Comparison of ENCODE assay signal across 8 cellular contexts in the genomic region with DNA sequence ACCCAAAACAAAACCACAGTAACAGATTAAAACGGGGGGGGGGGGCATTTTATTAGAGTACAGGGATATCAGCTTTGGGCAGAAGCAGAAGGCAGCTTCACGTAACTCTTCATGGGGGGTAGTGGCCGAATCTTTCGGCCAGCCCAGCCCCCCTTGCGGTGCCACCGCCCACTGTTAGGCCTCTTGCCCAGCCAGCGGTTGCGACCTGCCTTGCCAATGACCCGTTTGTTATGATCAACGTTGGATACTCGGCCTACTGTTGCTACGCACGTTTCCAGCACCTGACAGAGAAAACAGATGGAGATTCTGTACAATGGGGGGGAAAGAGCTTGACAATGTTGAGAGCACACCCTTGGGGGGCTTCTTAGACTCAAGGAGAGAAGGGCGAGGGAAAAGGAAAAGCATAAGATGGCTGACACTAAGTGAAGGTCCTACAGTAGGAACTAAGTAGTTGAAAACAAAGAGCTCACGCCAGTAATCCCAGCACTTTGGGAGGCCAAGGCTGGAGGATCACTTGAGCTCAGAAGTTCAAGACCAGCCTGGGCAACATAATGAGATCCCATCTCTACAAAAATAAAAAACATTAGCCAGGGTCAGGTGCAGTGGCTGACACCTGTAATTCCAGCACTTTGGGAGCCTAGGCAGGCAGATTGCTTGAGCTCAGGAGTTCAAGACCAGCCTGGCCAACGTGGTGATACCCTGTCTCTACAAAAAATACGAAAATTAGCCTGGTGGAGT. TPM values are rescaled to one million over a fixed set of nuclear protein-coding genes. Genes with fewer than 3 reads are reported as not detected.
DNase-seq lines count a peak whose midpoint lies in the region; ATAC-seq, FAIRE-seq and TF ChIP-seq lines count a peak whose summit lies in the region.

No MANE protein-coding gene starts in this region.

- H3K4me1 Mint-ChIP-seq in memory B cell: peaks cover 37% of the 10 kb centered on the region

- H3K4me3 Mint-ChIP-seq in memory B cell: peak overlapping the region; percentile 97

- CTCF ChIA-PET in K562 (lab: Yijun Ruan, JAX; ENCODE audit: low intra/inter-chr PET ratio): no interaction called here

- H3K9me1 ChIP-seq in K562 (ENCODE audit: control insufficient read depth, insufficient read depth, low read length): peaks cover 9% of the 10 kb centered on the region

- H3K4me2 ChIP-seq in K562 (ENCODE audit: insufficient read depth, low read length): peak overlapping the region; percentile 93

- peak overlapping the region; percentile 96 for H3K27ac Mint-ChIP-seq in memory B cell

- ATAC-seq in Right ventricle myocardium superior (ENCODE audit: poor library complexity) (no peak), K562 (no peak), memory B cell (ENCODE audit: low read depth) (no peak), upper lobe of right lung (no peak), HG03097 (IDR thresholded peaks at IDR 0.05; ENCODE audit: low FRiP score, unreplicated experiment) (no peak)

- H3K9me3 Mint-ChIP-seq in memory B cell: no peaks in the 10 kb centered on the region

- FAIRE-seq in K562 (lab: Jason Lieb, UNC): no peak

- H2AFZ ChIP-seq in K562 (ENCODE audit: low read depth, low read length): peak overlapping the region; percentile 78; the same call in 1 of the 2 replicates

- H3K9ac ChIP-seq in K562 (ENCODE audit: insufficient read depth in 1 of 2, low read depth in 2 of 2, low read length in 2 of 2): peak overlapping the region; percentile 77 to 97

- H4K20me1 ChIP-seq in K562 (replicated peaks; ENCODE audit: control insufficient read depth, insufficient read depth, low read length): no peaks in the 10 kb centered on the region

- H3K36me3 Mint-ChIP-seq in memory B cell: peaks cover 13% of the 10 kb centered on the region

- DNase-seq in cardiac muscle cell (ENCODE audit: low read depth in 1 of 2, low spot score in 1 of 2): no peak
- no peak for DNase-seq in Right ventricle myocardium superior
- no peak for DNase-seq in K562 (ENCODE audit: extremely low read depth in 1 of 4, low spot score in 3 of 4)
- no peak for DNase-seq in memory B cell (ENCODE audit: low spot score in 2 of 2)
- no peak for DNase-seq in upper lobe of right lung
- DNase-seq in NCI-H128 (lab: John Stamatoyannopoulos, UW; ENCODE audit: unreplicated experiment): no peak
- no peak for DNase-seq in cerebellum (ENCODE audit: low spot score)

- no peak for TF ChIP-seq RAD21 in K562 (CRISPR knock-in tag; conservative IDR thresholded peaks at IDR 0.05 in 1 of 2, IDR thresholded peaks at IDR 0.05 in 1 of 2)

- no peaks in the 10 kb centered on the region for H3K27me3 Mint-ChIP-seq in memory B cell

- H3K79me2 ChIP-seq in K562 (ENCODE audit: control insufficient read depth, insufficient read depth, low read length): peaks cover 42% of the 10 kb centered on the region

- TF ChIP-seq EP300 in K562 (IDR thresholded peaks at IDR 0.05; ENCODE audit: low read length): no peak

- TF ChIP-seq POLR2A in K562 (conservative IDR thresholded peaks at IDR 0.05): no peak

- peaks cover 16% of the 10 kb centered on the region for H3K4me1 ChIP-seq in cardiac muscle cell (ENCODE audit: low read depth)
- H3K4me1 ChIP-seq in K562 (replicated peaks in 1 of 2; ENCODE audit: control insufficient read depth in 2 of 2, insufficient read depth in 2 of 2, low read length in 2 of 2): peaks cover 27 to 29% of the 10 kb centered on the region in 2 experiments
- H3K4me1 ChIP-seq in upper lobe of right lung: peaks cover 29% of the 10 kb centered on the region

- WGBS in K562 (ENCODE audit: insufficient coverage, low coverage, missing lambda C conversion rate): 75% methylated on average over 16 of the region's 17 CpGs

- H3K36me3 ChIP-seq in cardiac muscle cell: peaks cover 12% of the 10 kb centered on the region
- peaks cover 72% of the 10 kb centered on the region for H3K36me3 ChIP-seq in K562 (ENCODE audit: control insufficient read depth, insufficient read depth, low read length)
- peaks cover 36% of the 10 kb centered on the region for H3K36me3 ChIP-seq in upper lobe of right lung

- H3K9me3 ChIP-seq in cardiac muscle cell (ENCODE audit: low read depth) (no peaks in the 10 kb centered on the region), K562 (replicated peaks; ENCODE audit: control insufficient read depth, insufficient read depth, low read depth, low read length) (no peaks in the 10 kb centered on the region), upper lobe of right lung (no peaks in the 10 kb centered on the region)

- intact Hi-C loops in Right ventricle myocardium superior (cut with DNase I) (no loop called here), K562 (cut with micrococcal nuclease) (no loop called here), upper lobe of right lung (cut with DNase I) (no loop called here)

- no peaks in the 10 kb centered on the region for H3K27me3 ChIP-seq in cardiac muscle cell
- no peaks in the 10 kb centered on the region for H3K27me3 ChIP-seq in K562 (ENCODE audit: control insufficient read depth in 2 of 2, insufficient read depth in 2 of 2, low read length in 2 of 2)
- no peaks in the 10 kb centered on the region for H3K27me3 ChIP-seq in upper lobe of right lung

- no peak for TF ChIP-seq CTCF in cardiac muscle cell (IDR thresholded peaks at IDR 0.05; ENCODE audit: low read depth, low read length)
- TF ChIP-seq CTCF in K562 (IDR thresholded peaks at IDR 0.05 in 2 of 3, conservative IDR thresholded peaks at IDR 0.05 in 1 of 3; ENCODE audit: insufficient read depth in 2 of 3, low read depth in 1 of 3, low read length in 3 of 3): no peak
- no peak for TF ChIP-seq CTCF in upper lobe of right lung (IDR thresholded peaks at IDR 0.05)

- H3K4me3 ChIP-seq in cardiac muscle cell: peak overlapping the region; percentile 50
- H3K4me3 ChIP-seq in K562: peak overlapping the region; percentile 73
- H3K4me3 ChIP-seq in upper lobe of right lung: peak overlapping the region; percentile 84

- TSS peak; percentile 85 for BruUV-seq in K562 (replicated peaks; lab: Mats Ljungman, UMichigan)

- H3K27ac ChIP-seq in cardiac muscle cell: peak overlapping the region; percentile 90
- peak overlapping the region; percentile 95 for H3K27ac ChIP-seq in K562 (ENCODE audit: extremely low read depth, low read depth, low read length)
- H3K27ac ChIP-seq in upper lobe of right lung: peak overlapping the region; percentile 96

- in situ Hi-C loops in K562 (cut with MboI): no loop called here

- POLR2A ChIA-PET in K562 (lab: Yijun Ruan, JAX): interaction anchor here (0.5 to 3.2 kb wide), 30 partner anchors 10 to 1026 kb away, joined by 3 to 22 read pairs (median 4); a partner anchor contains a TSS

RNA-seq across cellular contexts. Expression of a gene that starts 0.7 kb away (rescaled TPM):
- 43.5 and 65.8 TPM in 2 replicates for total RNA-seq in cardiac muscle cell
- 33.1 and 44.9 TPM in 2 replicates for polyA plus RNA-seq in cardiac muscle cell
- total RNA-seq in Right ventricle myocardium superior: 6.8 TPM
- total RNA-seq in K562 (2011; cell fraction: chromatin; rRNA removed; ENCODE audit: low replicate concordance): 70.4 and 175 TPM in 2 replicates
- total RNA-seq in K562 (2011; cell fraction: nucleolus; rRNA removed): 86.6 and 96.7 TPM in 2 replicates
- total RNA-seq in K562 (2011; cell fraction: nucleoplasm; rRNA removed): 50.5 and 66.0 TPM in 2 replicates
- total RNA-seq in K562 (2014; rRNA removed): 8.6 and 10.9 TPM in 2 replicates
- total RNA-seq in K562 (2014; rRNA removed; fragmentation: Illumina TruSeq; extraction: Trizol): 3.7 and 4.8 TPM in 2 replicates
- 8.0 and 8.3 TPM in 2 replicates for total RNA-seq in K562 (2015; rRNA removed; fragmentation: Illumina TruSeq; extraction: Trizol)
- 13.5 and 14.7 TPM in 2 replicates for total RNA-seq in K562 (2021)
- 20.1 and 40.1 TPM in 2 replicates for polyA plus RNA-seq in K562 (2011; rRNA removed)
- 28.7 and 31.1 TPM in 2 replicates for polyA plus RNA-seq in K562 (2011; cell fraction: cytosol; rRNA removed)
- 166 and 186 TPM in 2 replicates for polyA plus RNA-seq in K562 (2011; cell fraction: nucleus; rRNA removed)
- polyA plus RNA-seq in K562 (2012): 16.0 and 41.6 TPM in 2 replicates
- 10.2 and 10.4 TPM in 2 replicates for polyA plus RNA-seq in K562 (2014; fragmentation: Illumina TruSeq; extraction: Trizol)
- polyA plus RNA-seq in K562 (2014; fragmentation: Nextera tagmentation; extraction: Ambion mirVana): under 1 TPM; 0.44 to 0.74 TPM
- polyA plus RNA-seq in K562 (2014; rRNA removed): 11.9 and 14.3 TPM in 2 replicates
- 23.5 and 28.2 TPM in 2 replicates for polyA minus RNA-seq in K562 (2011; rRNA and poly(A)+ RNA removed)
- 16.0 and 23.6 TPM in 2 replicates for polyA minus RNA-seq in K562 (2011; cell fraction: cytosol; rRNA and poly(A)+ RNA removed)
- 33.4 and 49.4 TPM in 2 replicates for polyA minus RNA-seq in K562 (2011; cell fraction: nucleus; rRNA and poly(A)+ RNA removed)
- total RNA-seq in upper lobe of right lung: 20.1 TPM
- 14.2 TPM for total RNA-seq in cerebellum

RNA-seq across cellular contexts. Expression of a gene that starts 4.9 kb away (rescaled TPM):
- total RNA-seq in cardiac muscle cell (49.1 and 76.8 TPM in 2 replicates), Right ventricle myocardium superior (107 TPM), K562 (2014; rRNA removed) (87.3 and 125 TPM in 2 replicates), K562 (2014; rRNA removed; fragmentation: Illumina TruSeq; extraction: Trizol) (95.4 and 98.5 TPM in 2 replicates), K562 (2015; rRNA removed; fragmentation: Illumina TruSeq; extraction: Trizol) (121 and 125 TPM in 2 replicates), K562 (2021) (254 and 262 TPM in 2 replicates), upper lobe of right lung (42.4 TPM), cerebellum (5.6 TPM)
- polyA plus RNA-seq in cardiac muscle cell (148 and 188 TPM in 2 replicates), K562 (2011; rRNA removed) (80.6 and 130 TPM in 2 replicates), K562 (2014; fragmentation: Illumina TruSeq; extraction: Trizol) (195 and 200 TPM in 2 replicates), K562 (2014; fragmentation: Nextera tagmentation; extraction: Ambion mirVana) (100 to 1,000 TPM in 1 of 2 experiments, 10 to 100 TPM in 1; 63.1 to 130 TPM), K562 (2014; rRNA removed) (131 and 157 TPM in 2 replicates)
- 55.0 and 103 TPM in 2 replicates for total RNA-seq in K562 (2011; cell fraction: chromatin; rRNA removed; ENCODE audit: low replicate concordance)
- 75.3 and 93.7 TPM in 2 replicates for total RNA-seq in K562 (2011; cell fraction: nucleolus; rRNA removed)
- 73.5 and 75.7 TPM in 2 replicates for total RNA-seq in K562 (2011; cell fraction: nucleoplasm; rRNA removed)
- 93.9 and 148 TPM in 2 replicates for polyA plus RNA-seq in K562 (2011; cell fraction: cytosol; rRNA removed)
- 109 and 125 TPM in 2 replicates for polyA plus RNA-seq in K562 (2011; cell fraction: nucleus; rRNA removed)
- polyA plus RNA-seq in K562 (2012): 159 and 194 TPM in 2 replicates
- 55.0 and 56.7 TPM in 2 replicates for polyA minus RNA-seq in K562 (2011; rRNA and poly(A)+ RNA removed)
- polyA minus RNA-seq in K562 (2011; cell fraction: cytosol; rRNA and poly(A)+ RNA removed): 65.4 and 78.7 TPM in 2 replicates
- 19.1 and 29.4 TPM in 2 replicates for polyA minus RNA-seq in K562 (2011; cell fraction: nucleus; rRNA and poly(A)+ RNA removed)

RNA-seq across cellular contexts. Expression of a gene that starts 5.1 kb away (rescaled TPM):
- total RNA-seq in cardiac muscle cell (44.3 and 57.2 TPM in 2 replicates), Right ventricle myocardium superior (30.6 TPM), K562 (2014; rRNA removed) (7.8 and 8.2 TPM in 2 replicates), K562 (2014; rRNA removed; fragmentation: Illumina TruSeq; extraction: Trizol) (3.5 and 5.9 TPM in 2 replicates), K562 (2015; rRNA removed; fragmentation: Illumina TruSeq; extraction: Trizol) (5.7 TPM in 2 replicates), K562 (2021) (12.7 and 14.3 TPM in 2 replicates), upper lobe of right lung (32.0 TPM), cerebellum (25.1 TPM)
- polyA plus RNA-seq in cardiac muscle cell (38.4 and 60.5 TPM in 2 replicates), K562 (2011; rRNA removed) (13.0 and 28.0 TPM in 2 replicates), K562 (2014; fragmentation: Illumina TruSeq; extraction: Trizol) (7.4 and 7.7 TPM in 2 replicates), K562 (2014; fragmentation: Nextera tagmentation; extraction: Ambion mirVana) (1 to 10 TPM; 1.7 to 3.0 TPM), K562 (2014; rRNA removed) (8.5 and 16.2 TPM in 2 replicates)
- 66.5 and 104 TPM in 2 replicates for total RNA-seq in K562 (2011; cell fraction: chromatin; rRNA removed; ENCODE audit: low replicate concordance)
- 57.0 and 62.8 TPM in 2 replicates for total RNA-seq in K562 (2011; cell fraction: nucleolus; rRNA removed)
- total RNA-seq in K562 (2011; cell fraction: nucleoplasm; rRNA removed): 55.2 and 63.2 TPM in 2 replicates
- polyA plus RNA-seq in K562 (2011; cell fraction: cytosol; rRNA removed): 8.8 and 11.0 TPM in 2 replicates
- 61.4 and 88.8 TPM in 2 replicates for polyA plus RNA-seq in K562 (2011; cell fraction: nucleus; rRNA removed)
- polyA plus RNA-seq in K562 (2012): 10.2 and 26.7 TPM in 2 replicates
- polyA minus RNA-seq in K562 (2011; rRNA and poly(A)+ RNA removed): 8.1 and 12.4 TPM in 2 replicates
- 4.9 and 7.6 TPM in 2 replicates for polyA minus RNA-seq in K562 (2011; cell fraction: cytosol; rRNA and poly(A)+ RNA removed)
- polyA minus RNA-seq in K562 (2011; cell fraction: nucleus; rRNA and poly(A)+ RNA removed): 13.9 and 24.8 TPM in 2 replicates

RNA-seq across cellular contexts. Expression of a gene that starts 21.7 kb away (rescaled TPM):
- 103 and 115 TPM in 2 replicates for total RNA-seq in cardiac muscle cell
- 75.8 and 88.0 TPM in 2 replicates for polyA plus RNA-seq in cardiac muscle cell
- total RNA-seq in Right ventricle myocardium superior: 1.4 TPM
- 22.2 and 40.3 TPM in 2 replicates for total RNA-seq in K562 (2011; cell fraction: chromatin; rRNA removed; ENCODE audit: low replicate concordance)
- total RNA-seq in K562 (2011; cell fraction: nucleolus; rRNA removed): 21.8 and 28.2 TPM in 2 replicates
- total RNA-seq in K562 (2011; cell fraction: nucleoplasm; rRNA removed): 25.1 and 31.5 TPM in 2 replicates
- 4.2 and 5.5 TPM in 2 replicates for total RNA-seq in K562 (2014; rRNA removed)
- total RNA-seq in K562 (2014; rRNA removed; fragmentation: Illumina TruSeq; extraction: Trizol): 2.8 and 3.6 TPM in 2 replicates
- 3.8 and 4.5 TPM in 2 replicates for total RNA-seq in K562 (2015; rRNA removed; fragmentation: Illumina TruSeq; extraction: Trizol)
- 6.8 and 7.3 TPM in 2 replicates for total RNA-seq in K562 (2021)
- polyA plus RNA-seq in K562 (2011; rRNA removed): 5.2 and 11.2 TPM in 2 replicates
- 7.6 and 9.5 TPM in 2 replicates for polyA plus RNA-seq in K562 (2011; cell fraction: cytosol; rRNA removed)
- polyA plus RNA-seq in K562 (2011; cell fraction: nucleus; rRNA removed): 20.2 and 31.7 TPM in 2 replicates
- 6.4 and 11.6 TPM in 2 replicates for polyA plus RNA-seq in K562 (2012)
- polyA plus RNA-seq in K562 (2014; fragmentation: Illumina TruSeq; extraction: Trizol): 3.9 and 4.6 TPM in 2 replicates
- polyA plus RNA-seq in K562 (2014; fragmentation: Nextera tagmentation; extraction: Ambion mirVana): under 1 TPM; 0.20 to 0.24 TPM
- 4.2 and 4.7 TPM in 2 replicates for polyA plus RNA-seq in K562 (2014; rRNA removed)
- 6.3 and 6.5 TPM in 2 replicates for polyA minus RNA-seq in K562 (2011; rRNA and poly(A)+ RNA removed)
- 6.1 and 9.0 TPM in 2 replicates for polyA minus RNA-seq in K562 (2011; cell fraction: cytosol; rRNA and poly(A)+ RNA removed)
- 7.5 and 12.9 TPM in 2 replicates for polyA minus RNA-seq in K562 (2011; cell fraction: nucleus; rRNA and poly(A)+ RNA removed)
- total RNA-seq in upper lobe of right lung: 97.1 TPM
- total RNA-seq in cerebellum: 53.7 TPM

RNA-seq across cellular contexts. Expression of a gene that starts 33.0 kb away (rescaled TPM):
- total RNA-seq in cardiac muscle cell (67.3 and 108 TPM in 2 replicates), Right ventricle myocardium superior (22.9 TPM), K562 (2014; rRNA removed) (133 and 150 TPM in 2 replicates), K562 (2014; rRNA removed; fragmentation: Illumina TruSeq; extraction: Trizol) (138 and 143 TPM in 2 replicates), K562 (2015; rRNA removed; fragmentation: Illumina TruSeq; extraction: Trizol) (143 and 144 TPM in 2 replicates), K562 (2021) (101 TPM in 2 replicates), upper lobe of right lung (39.4 TPM), cerebellum (34.5 TPM)
- polyA plus RNA-seq in cardiac muscle cell (63.8 and 77.1 TPM in 2 replicates), K562 (2011; rRNA removed) (68.4 and 83.5 TPM in 2 replicates), K562 (2014; fragmentation: Illumina TruSeq; extraction: Trizol) (93.6 and 114 TPM in 2 replicates), K562 (2014; fragmentation: Nextera tagmentation; extraction: Ambion mirVana) (10 to 100 TPM; 27.6 to 31.7 TPM), K562 (2014; rRNA removed) (129 and 132 TPM in 2 replicates)
- total RNA-seq in K562 (2011; cell fraction: chromatin; rRNA removed; ENCODE audit: low replicate concordance): 51.0 and 53.5 TPM in 2 replicates
- total RNA-seq in K562 (2011; cell fraction: nucleolus; rRNA removed): 31.8 and 33.4 TPM in 2 replicates
- 45.2 and 57.8 TPM in 2 replicates for total RNA-seq in K562 (2011; cell fraction: nucleoplasm; rRNA removed)
- polyA plus RNA-seq in K562 (2011; cell fraction: cytosol; rRNA removed): 47.5 and 48.7 TPM in 2 replicates
- polyA plus RNA-seq in K562 (2011; cell fraction: nucleus; rRNA removed): 27.9 and 28.0 TPM in 2 replicates
- 72.2 and 89.9 TPM in 2 replicates for polyA plus RNA-seq in K562 (2012)
- 84.8 and 92.8 TPM in 2 replicates for polyA minus RNA-seq in K562 (2011; rRNA and poly(A)+ RNA removed)
- polyA minus RNA-seq in K562 (2011; cell fraction: cytosol; rRNA and poly(A)+ RNA removed): 31.9 and 35.8 TPM in 2 replicates
- 14.8 and 22.3 TPM in 2 replicates for polyA minus RNA-seq in K562 (2011; cell fraction: nucleus; rRNA and poly(A)+ RNA removed)
